ENCODE assay signal across 23 cellular contexts in genomic region chr6:140850438-140850837, GRCh38.
A peak's percentile ranks its signal among the peaks of the same experiment; 100 is the strongest.
DNase-seq lines count a peak whose midpoint lies in the region; FAIRE-seq and TF ChIP-seq lines count a peak whose summit lies in the region.
"Had no signal": no experiment of that assay in that cellular context is flagged by ENCODE, and none has a peak within 500 bp of the region (broad histone marks: within the 10 kb centered on the region; RNA-seq: fewer than 3 reads in every experiment).

No MANE protein-coding gene starts in this region.

- no peaks in the 10 kb centered on the region for H3K27me3 Mint-ChIP-seq in astrocyte (ENCODE audit: low read depth, unreplicated experiment)
- H3K27me3 Mint-ChIP-seq: naive B cell had no signal

- H3K4me3 ChIP-seq in astrocyte (ENCODE audit: insufficient read depth, low read depth, low read length) (no peak overlapping the region), fibroblast of mammary gland (ENCODE audit: control insufficient read depth, low read depth, low read length) (no peak overlapping the region), skeletal muscle cell (ENCODE audit: low read depth, low read length) (no peak overlapping the region), coronary artery (no peak overlapping the region)
- H3K4me3 ChIP-seq: pancreas, sigmoid colon, tibial artery had no signal

- peak overlapping the region; percentile 40 for H3K4me2 ChIP-seq in astrocyte (ENCODE audit: low read length)

- H4K20me1 ChIP-seq in astrocyte (ENCODE audit: insufficient read depth, low read length) = no peaks in the 10 kb centered on the region

- no peaks in the 10 kb centered on the region for H3K36me3 ChIP-seq in astrocyte (ENCODE audit: insufficient read depth, low read length)
- H3K36me3 ChIP-seq: pancreas, sigmoid colon, tibial artery had no signal

- H2AFZ ChIP-seq in astrocyte (ENCODE audit: low read depth, low read length) = no peak overlapping the region

- peak; percentile 83 for DNase-seq in ELR (ENCODE audit: low read depth)
- peak; percentile 79 for DNase-seq in astrocyte (ENCODE audit: low read depth)
- DNase-seq in fibroblast of mammary gland (ENCODE audit: low read depth) = peak; percentile 85
- peak; percentile 57 for DNase-seq in skeletal muscle cell (ENCODE audit: low read depth)
- no peak for DNase-seq in activated CD8-positive, alpha-beta memory T cell treated with anti-CD3 and anti-CD28 coated beads, Interleukin-2, amount 50 U/mL, for 4 hours
- no peak for DNase-seq in coronary artery (ENCODE audit: low spot score)
- DNase-seq in NAMALWA (ENCODE audit: low spot score) = no peak
- no peak for DNase-seq in mesenteric fat pad (ENCODE audit: low spot score)
- DNase-seq: activated CD4-positive, alpha-beta T cell treated with anti-CD3 and anti-CD28 coated beads, Interleukin-2, amount 50 U/mL, for 48 hours; activated gamma-delta T cell treated with Interleukin-2 at 50 U/mL for 16 hours; activated T-cell treated with anti-CD3 and anti-CD28 coated beads for 4 hours; amygdala; kidney; naive B cell; NCI-H524; pancreas; sigmoid colon; stimulated activated CD4-positive, alpha-beta T cell treated with anti-CD3 and anti-CD28 coated beads, Interleukin-1b, Interleukin-23, amount 100 ng/mL, for 48 hours; stimulated activated naive CD4-positive, alpha-beta T cell treated with Interleukin-2 at 50 U/mL for 16 hours; T-helper 9 cell; tibial artery had no signal

- no peaks in the 10 kb centered on the region for H3K4me1 Mint-ChIP-seq in astrocyte (ENCODE audit: low read depth, unreplicated experiment)
- H3K4me1 Mint-ChIP-seq: naive B cell had no signal

- no peak for FAIRE-seq in astrocyte (lab: Jason Lieb, UNC)
- FAIRE-seq: frontal cortex, pancreas had no signal

- peak overlapping the region; percentile 53 for H3K27ac ChIP-seq in astrocyte (ENCODE audit: low read depth, low read length)
- no peak overlapping the region for H3K27ac ChIP-seq in coronary artery
- H3K27ac ChIP-seq: pancreas, sigmoid colon, tibial artery had no signal

- no peak overlapping the region for H3K9ac ChIP-seq in astrocyte (ENCODE audit: low read length)

- no peaks in the 10 kb centered on the region for H3K79me2 ChIP-seq in astrocyte (ENCODE audit: insufficient read depth, low read length)

- no peaks in the 10 kb centered on the region for H3K27me3 ChIP-seq in astrocyte (ENCODE audit: insufficient read depth, low read length)
- H3K27me3 ChIP-seq: pancreas, sigmoid colon, tibial artery had no signal

- no peaks in the 10 kb centered on the region for H3K36me3 Mint-ChIP-seq in astrocyte (ENCODE audit: low read depth, unreplicated experiment)
- H3K36me3 Mint-ChIP-seq: naive B cell, WTC11 had no signal

- TF ChIP-seq CTCF in astrocyte (IDR thresholded peaks at IDR 0.05; ENCODE audit: insufficient read depth, low read depth, low read length) = no peak
- TF ChIP-seq CTCF in fibroblast of mammary gland (conservative IDR thresholded peaks at IDR 0.05; ENCODE audit: control insufficient read depth, insufficient read depth, low read depth, low read length) = no peak
- TF ChIP-seq CTCF in coronary artery (IDR thresholded peaks at IDR 0.05) = no peak

- no peak overlapping the region for H3K27ac Mint-ChIP-seq in astrocyte (ENCODE audit: unreplicated experiment)
- H3K27ac Mint-ChIP-seq: naive B cell, WTC11 had no signal

- no peaks in the 10 kb centered on the region for H3K9me3 Mint-ChIP-seq in astrocyte (ENCODE audit: unreplicated experiment)
- H3K9me3 Mint-ChIP-seq: naive B cell, WTC11 had no signal

- no peaks in the 10 kb centered on the region for H3K9me3 ChIP-seq in astrocyte (ENCODE audit: insufficient read depth, low read depth, low read length)
- H3K9me3 ChIP-seq: pancreas, sigmoid colon, tibial artery had no signal

- no peak overlapping the region for H3K4me3 Mint-ChIP-seq in astrocyte (ENCODE audit: unreplicated experiment)
- H3K4me3 Mint-ChIP-seq: naive B cell, WTC11 had no signal

- H3K4me1 ChIP-seq in astrocyte (ENCODE audit: insufficient read depth, low read length) = peaks cover 15% of the 10 kb centered on the region
- H3K4me1 ChIP-seq: pancreas had no signal

Comparison
In these comparisons a context has a peak if more than half of its experiments do, and no peak if none do; other contexts are left out.
1. DNase-seq: peak in ELR (single experiment), astrocyte (single experiment), fibroblast of mammary gland (single experiment) and skeletal muscle cell (single experiment); none in activated CD8-positive, alpha-beta memory T cell treated with anti-CD3 and anti-CD28 coated beads, Interleukin-2, amount 50 U/mL, for 4 hours (single experiment), coronary artery (single experiment), NAMALWA (single experiment) and mesenteric fat pad (single experiment).